ENCODE assay signal across 1 cellular context in the genomic region with DNA sequence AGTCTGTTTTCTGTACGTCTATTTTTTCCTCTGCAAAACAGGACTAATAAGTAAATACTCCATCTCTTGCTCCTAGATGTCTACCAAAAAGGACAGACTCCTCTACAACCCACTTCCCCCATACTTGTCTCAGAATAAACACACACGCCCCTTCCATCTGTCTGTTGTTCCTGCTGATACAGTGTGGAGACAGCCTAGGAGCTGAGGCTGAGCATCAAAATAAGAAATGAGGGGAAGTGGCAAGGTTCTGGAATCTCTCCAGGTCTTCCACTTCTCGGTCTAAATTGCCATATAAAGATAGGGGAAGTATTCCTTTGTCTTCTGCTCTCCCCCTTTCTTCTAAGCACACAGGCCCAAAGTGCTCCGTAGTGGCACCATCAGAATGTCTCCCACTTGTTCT.
TF ChIP-seq lines count a peak whose summit lies in the region.

No MANE protein-coding gene starts in this region.

TF ChIP-seq in GM23338, 12 proteins besides CTCF, POLR2A, EP300 and RAD21 (continued from another document):
- TF ChIP-seq, protein P1, sequence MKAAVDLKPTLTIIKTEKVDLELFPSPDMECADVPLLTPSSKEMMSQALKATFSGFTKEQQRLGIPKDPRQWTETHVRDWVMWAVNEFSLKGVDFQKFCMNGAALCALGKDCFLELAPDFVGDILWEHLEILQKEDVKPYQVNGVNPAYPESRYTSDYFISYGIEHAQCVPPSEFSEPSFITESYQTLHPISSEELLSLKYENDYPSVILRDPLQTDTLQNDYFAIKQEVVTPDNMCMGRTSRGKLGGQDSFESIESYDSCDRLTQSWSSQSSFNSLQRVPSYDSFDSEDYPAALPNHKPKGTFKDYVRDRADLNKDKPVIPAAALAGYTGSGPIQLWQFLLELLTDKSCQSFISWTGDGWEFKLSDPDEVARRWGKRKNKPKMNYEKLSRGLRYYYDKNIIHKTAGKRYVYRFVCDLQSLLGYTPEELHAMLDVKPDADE (IDR thresholded peaks at IDR 0.05): no peak
- TF ChIP-seq NANOG (IDR thresholded peaks at IDR 0.05; ENCODE audit: borderline replicate concordance): no peak
- TF ChIP-seq EZH2 (IDR thresholded peaks at IDR 0.05; ENCODE audit: low read depth, unreplicated experiment): no peak
- no peak for TF ChIP-seq ZNF331 (CRISPR knock-in tag; IDR thresholded peaks at IDR 0.05; ENCODE audit: low read depth)
- no peak for TF ChIP-seq CREB1 (CRISPR knock-in tag; IDR thresholded peaks at IDR 0.05; ENCODE audit: low read depth)
